ENCODE assay signal across 16 cellular contexts in the genomic region with DNA sequence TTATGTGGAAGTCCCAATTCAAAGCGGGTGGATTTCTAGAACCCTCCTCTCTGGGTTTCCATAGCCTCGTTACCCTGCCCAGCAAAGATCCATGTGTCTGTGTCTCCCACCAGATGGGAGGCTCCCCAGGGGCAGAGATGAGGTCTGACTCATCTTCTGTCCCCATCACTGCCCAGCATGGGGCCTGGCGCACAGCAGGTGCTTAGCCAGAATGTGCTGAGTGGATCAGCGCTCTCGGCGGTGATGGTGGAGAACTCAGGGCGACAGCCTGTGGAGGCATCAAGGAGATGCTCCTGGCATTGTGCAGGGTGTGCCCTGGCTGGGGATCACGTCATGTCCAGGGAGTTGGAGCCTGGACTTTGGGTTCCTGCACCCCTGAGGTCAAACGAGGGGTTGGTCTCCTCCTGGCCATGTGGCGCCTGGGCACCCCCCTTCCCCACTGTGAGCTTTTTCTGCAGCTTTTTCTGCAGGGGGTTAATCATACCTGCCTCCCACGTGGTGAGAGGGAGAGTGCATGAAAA. TPM values are rescaled to one million over a fixed set of nuclear protein-coding genes. Genes with fewer than 3 reads are reported as not detected.
"Had no signal": no experiment of that assay in that cellular context is flagged by ENCODE, and none has a peak within 500 bp of the region (broad histone marks: within the 10 kb centered on the region; RNA-seq: fewer than 3 reads in every experiment).

No MANE protein-coding gene starts in this region.

- H3K4me3 Mint-ChIP-seq: activated naive CD8-positive, alpha-beta T cell treated with anti-CD3 and anti-CD28 coated beads, Interleukin-2, amount 10 ng/mL, durations not matched to agents 7 days and 5 days; activated T-cell treated with anti-CD3 and anti-CD28 coated beads, Interleukin-2, amount 50 U/mL, for 72 hours; naive thymus-derived CD8-positive, alpha-beta T cell had no signal

- DNase-seq: activated CD4-positive, alpha-beta T cell treated with anti-CD3 and anti-CD28 coated beads, Interleukin-2, amount 50 U/mL, for 4 hours; activated naive CD8-positive, alpha-beta T cell treated with anti-CD3 and anti-CD28 coated beads, Interleukin-2, amount 10 ng/mL, durations not matched to agents 7 days and 5 days; activated T-cell treated with anti-CD3 and anti-CD28 coated beads, Interleukin-2, amount 50 U/mL, for 72 hours; anterior cingulate cortex; dorsolateral prefrontal cortex; mucosa of descending colon; naive thymus-derived CD8-positive, alpha-beta T cell; stimulated activated CD4-positive, alpha-beta T cell treated with anti-CD3 and anti-CD28 coated beads, Interleukin-2, amount 100 ng/mL, for 24 hours; stimulated activated naive CD4-positive, alpha-beta T cell; T-helper 2 cell had no signal

- H3K27ac Mint-ChIP-seq: activated naive CD8-positive, alpha-beta T cell treated with anti-CD3 and anti-CD28 coated beads, Interleukin-2, amount 10 ng/mL, durations not matched to agents 7 days and 5 days; activated T-cell treated with anti-CD3 and anti-CD28 coated beads, Interleukin-2, amount 50 U/mL, for 72 hours; naive thymus-derived CD8-positive, alpha-beta T cell had no signal

- H3K4me1 Mint-ChIP-seq: activated naive CD8-positive, alpha-beta T cell treated with anti-CD3 and anti-CD28 coated beads, Interleukin-2, amount 10 ng/mL, durations not matched to agents 7 days and 5 days had no signal

- H3K9me3 Mint-ChIP-seq: activated naive CD8-positive, alpha-beta T cell treated with anti-CD3 and anti-CD28 coated beads, Interleukin-2, amount 10 ng/mL, durations not matched to agents 7 days and 5 days; activated T-cell treated with anti-CD3 and anti-CD28 coated beads, Interleukin-2, amount 50 U/mL, for 72 hours had no signal

- H3K36me3 Mint-ChIP-seq: activated naive CD8-positive, alpha-beta T cell treated with anti-CD3 and anti-CD28 coated beads, Interleukin-2, amount 10 ng/mL, durations not matched to agents 7 days and 5 days had no signal

RNA-seq across cellular contexts. Expression of a gene that starts 46.1 kb away (rescaled TPM):
- total RNA-seq: activated naive CD8-positive, alpha-beta T cell treated with anti-CD3 and anti-CD28 coated beads, Interleukin-2, amount 10 ng/mL, durations not matched to agents 7 days and 5 days; activated T-cell treated with anti-CD3 and anti-CD28 coated beads, Interleukin-2, amount 50 U/mL, for 72 hours; cerebellum; esophagus mucosa; fibroblast of villous mesenchyme; left lobe of liver; mucosa of descending colon; naive thymus-derived CD8-positive, alpha-beta T cell; right lobe of liver; ureter had no signal

RNA-seq across cellular contexts. Expression of a gene that starts 56.5 kb away (rescaled TPM):
- total RNA-seq: activated naive CD8-positive, alpha-beta T cell treated with anti-CD3 and anti-CD28 coated beads, Interleukin-2, amount 10 ng/mL, durations not matched to agents 7 days and 5 days; activated T-cell treated with anti-CD3 and anti-CD28 coated beads, Interleukin-2, amount 50 U/mL, for 72 hours; fibroblast of villous mesenchyme; left lobe of liver; naive thymus-derived CD8-positive, alpha-beta T cell had no signal
